Comparison of ENCODE assay signal across 20 cellular contexts in the genomic region with DNA sequence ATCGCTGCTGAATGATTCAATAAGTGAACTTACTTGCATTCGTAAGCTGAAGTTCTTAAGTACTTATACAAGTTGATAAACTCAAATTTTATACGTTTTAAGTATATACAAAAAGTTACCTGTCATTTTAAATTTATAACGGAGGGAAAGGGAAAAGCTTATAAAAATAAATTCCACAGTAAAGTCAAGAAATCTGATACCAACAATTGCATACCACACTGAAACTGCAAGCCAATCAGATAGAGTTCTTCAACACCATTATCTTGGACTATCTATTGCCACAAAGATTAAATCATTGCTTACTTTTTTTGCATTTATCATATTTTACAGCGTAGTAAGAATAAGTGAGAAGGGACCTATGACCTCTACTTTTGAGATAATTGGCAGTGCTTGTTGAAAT.
A peak's percentile ranks its signal among the peaks of the same experiment; 100 is the strongest.
DNase-seq lines count a peak whose midpoint lies in the region; ATAC-seq and TF ChIP-seq lines count a peak whose summit lies in the region.
"Had no signal": no experiment of that assay in that cellular context is flagged by ENCODE, and none has a peak within 500 bp of the region (broad histone marks: within the 10 kb centered on the region; RNA-seq: fewer than 3 reads in every experiment).

No MANE protein-coding gene starts in this region.

- no peak overlapping the region for H3K4me2 ChIP-seq in HCT116 (ENCODE audit: low read length)
- H3K4me2 ChIP-seq: BLaER1 had no signal

- H3K9me3 ChIP-seq in HCT116 (ENCODE audit: control insufficient read depth in 1 of 2, insufficient read depth in 1 of 2, low read depth in 1 of 2, low read length in 2 of 2): no peaks in the 10 kb centered on the region
- no peaks in the 10 kb centered on the region for H3K9me3 ChIP-seq in Panc1 (ENCODE audit: control insufficient read depth, insufficient read depth, low read depth, low read length)
- no peaks in the 10 kb centered on the region for H3K9me3 ChIP-seq in uterus
- H3K9me3 ChIP-seq: BE2C, BLaER1, Caco-2 had no signal

- H3K9me2 ChIP-seq in HCT116 (ENCODE audit: insufficient read depth): no peaks in the 10 kb centered on the region

- no peaks in the 10 kb centered on the region for H3K36me3 ChIP-seq in HCT116 (ENCODE audit: control insufficient read depth in 1 of 2, insufficient read depth in 2 of 2, low read length in 2 of 2)
- no peaks in the 10 kb centered on the region for H3K36me3 ChIP-seq in Panc1 (ENCODE audit: control insufficient read depth, insufficient read depth, low read length)
- no peaks in the 10 kb centered on the region for H3K36me3 ChIP-seq in uterus
- H3K36me3 ChIP-seq: BE2C, BLaER1 had no signal

- RAD21 ChIA-PET in HCT116 (lab: Charles Lee; ENCODE audit: low non-redundant PET in 1 of 2, low total read pairs in 2 of 2, uncharacterized antibody in 2 of 2, unreplicated experiment in 2 of 2): no interaction called here

- H3K27ac ChIP-seq in HCT116 (ENCODE audit: low read depth, low read length) (no peak overlapping the region), Panc1 (ENCODE audit: low read length) (peak overlapping the region; percentile 62; the same call in 1 of the 2 replicates), uterus (no peak overlapping the region)
- H3K27ac ChIP-seq: BLaER1, C4-2B had no signal

- in situ Hi-C loops in Panc1 (cut with HindIII; ENCODE audit: low pct_unique_long_range_greater_than_20kb, low sequenced_read_pairs): no loop called here

- H3K4me1 ChIP-seq in HCT116 (ENCODE audit: control insufficient read depth in 1 of 2, insufficient read depth in 2 of 2, low read length in 2 of 2) (no peaks in the 10 kb centered on the region), Panc1 (ENCODE audit: control insufficient read depth, insufficient read depth, low read length) (peaks cover 14% of the 10 kb centered on the region; the same call in 1 of the 2 replicates), uterus (no peaks in the 10 kb centered on the region)
- H3K4me1 ChIP-seq: BE2C, BLaER1 had no signal

- no peak overlapping the region for H3K9ac ChIP-seq in HCT116 (ENCODE audit: low read length)
- H3K9ac ChIP-seq: BLaER1 had no signal

- TF ChIP-seq POLR2A in HCT116 (IDR thresholded peaks at IDR 0.05; ENCODE audit: borderline replicate concordance, extremely low read depth, insufficient read depth, insufficient read length): no peak
- TF ChIP-seq POLR2A in uterus (IDR thresholded peaks at IDR 0.05): no peak

- H4K20me1 ChIP-seq in HCT116 (ENCODE audit: insufficient read depth): no peaks in the 10 kb centered on the region
- H4K20me1 ChIP-seq: BLaER1 had no signal

- TF ChIP-seq CTCF in HCT116 (IDR thresholded peaks at IDR 0.05 in 2 of 3, conservative IDR thresholded peaks at IDR 0.05 in 1 of 3; ENCODE audit: borderline replicate concordance in 1 of 3, insufficient read depth in 1 of 3, low read depth in 2 of 3, low read length in 2 of 3) (no peak), Panc1 (IDR thresholded peaks at IDR 0.05) (no peak), uterus (IDR thresholded peaks at IDR 0.05) (no peak)

- POLR2A ChIA-PET in HCT116 (lab: Charles Lee) (no interaction called here), HEK293T (lab: Yijun Ruan, JAX) (interaction anchor here (0.9 kb wide), 1 partner anchor 398 kb away, joined by 3 read pairs; no protein-coding TSS in a partner anchor), Panc1 (lab: Charles Lee) (no interaction called here)

- DNase-seq in HCT116 (ENCODE audit: low read depth, low spot score): no peak
- DNase-seq in HEK293T (ENCODE audit: extremely low spot score): no peak
- no peak for DNase-seq in Panc1 (ENCODE audit: low read depth, low spot score)
- DNase-seq in NAMALWA (ENCODE audit: low spot score): no peak
- no peak for DNase-seq in C1 segment of cervical spinal cord (lab: John Stamatoyannopoulos, UW)
- no peak for DNase-seq in uterus
- DNase-seq: 8988T; ACHN; BE2C; Caco-2; Calu3; CD4-positive, alpha-beta T cell; CD8-positive, alpha-beta T cell; DMS79 treated with DMSO at 0.1 percent for 48 hours; EL; GDM1 had no signal

- BruUV-seq in HCT116 (replicated peaks; lab: Mats Ljungman, UMichigan): no TSS peak
- BruUV-seq in Panc1 (replicated peaks; lab: Mats Ljungman, UMichigan): no TSS peak

- H3K4me3 ChIP-seq in HCT116 (replicated peaks in 1 of 2; ENCODE audit: low read depth in 1 of 2, low read length in 2 of 2) (no peak overlapping the region), Panc1 (ENCODE audit: low read depth in 2 of 2, low read length in 2 of 2) (no peak overlapping the region), uterus (no peak overlapping the region)
- H3K4me3 ChIP-seq: BLaER1, GM12878 had no signal

- H2AFZ ChIP-seq in HCT116 (ENCODE audit: low read depth, low read length, poor library complexity, severe bottlenecking): peak overlapping the region; percentile 22

- no peak for ATAC-seq in HCT116
- ATAC-seq in Panc1: no peak
- no peak for ATAC-seq in HG03045 (IDR thresholded peaks at IDR 0.05; ENCODE audit: unreplicated experiment)
- ATAC-seq: CD8-positive, alpha-beta T cell; GM12878 had no signal

- H3K27me3 ChIP-seq in HCT116 (ENCODE audit: insufficient read depth, low read length) (no peaks in the 10 kb centered on the region), Panc1 (ENCODE audit: control insufficient read depth, insufficient read depth, low read length) (no peaks in the 10 kb centered on the region), uterus (no peaks in the 10 kb centered on the region)
- H3K27me3 ChIP-seq: BE2C, BLaER1 had no signal

- no peaks in the 10 kb centered on the region for H3K79me2 ChIP-seq in HCT116 (ENCODE audit: insufficient read depth, low read length)

- intact Hi-C loops in HCT116 (cut with micrococcal nuclease): no loop called here
- intact Hi-C loops in Panc1 (cut with micrococcal nuclease; ENCODE audit: unreplicated experiment): no loop called here
- intact Hi-C loops in uterus (cut with DNase I; ENCODE audit: low total_unique reads): no loop called here

- no peak for TF ChIP-seq RAD21 in HCT116 (IDR thresholded peaks at IDR 0.05; ENCODE audit: low read depth)

- CTCF ChIA-PET in HCT116 (lab: Charles Lee) (interaction anchor here (1.1 to 1.7 kb wide), 2 partner anchors 21 to 401 kb away, joined by 3 to 4 read pairs; no protein-coding TSS in a partner anchor), HEK293T (lab: Yijun Ruan, JAX) (interaction anchor here (0.9 kb wide), 1 partner anchor 387 kb away, joined by 3 read pairs; a partner anchor contains a TSS), Panc1 (lab: Charles Lee) (no interaction called here)

TF ChIP-seq in HCT116, 20 proteins besides CTCF, POLR2A, EP300 and RAD21:
- TF ChIP-seq ELF1 (IDR thresholded peaks at IDR 0.05; ENCODE audit: borderline replicate concordance, low read depth): no peak
- no peak for TF ChIP-seq EZH2phosphoT487 (IDR thresholded peaks at IDR 0.05; ENCODE audit: borderline replicate concordance)

TF ChIP-seq in HEK293T, 16 proteins besides CTCF, POLR2A, EP300 and RAD21:
- peak; percentile 71 for TF ChIP-seq CTBP1 (IDR thresholded peaks at IDR 0.05; ENCODE audit: borderline replicate concordance)
- TF ChIP-seq, protein P1, sequence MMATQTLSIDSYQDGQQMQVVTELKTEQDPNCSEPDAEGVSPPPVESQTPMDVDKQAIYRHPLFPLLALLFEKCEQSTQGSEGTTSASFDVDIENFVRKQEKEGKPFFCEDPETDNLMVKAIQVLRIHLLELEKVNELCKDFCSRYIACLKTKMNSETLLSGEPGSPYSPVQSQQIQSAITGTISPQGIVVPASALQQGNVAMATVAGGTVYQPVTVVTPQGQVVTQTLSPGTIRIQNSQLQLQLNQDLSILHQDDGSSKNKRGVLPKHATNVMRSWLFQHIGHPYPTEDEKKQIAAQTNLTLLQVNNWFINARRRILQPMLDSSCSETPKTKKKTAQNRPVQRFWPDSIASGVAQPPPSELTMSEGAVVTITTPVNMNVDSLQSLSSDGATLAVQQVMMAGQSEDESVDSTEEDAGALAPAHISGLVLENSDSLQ (IDR thresholded peaks at IDR 0.05): peak; percentile 84
- TF ChIP-seq BHLHE40 (IDR thresholded peaks at IDR 0.05; ENCODE audit: borderline replicate concordance): no peak
- TF ChIP-seq FOXM1 (IDR thresholded peaks at IDR 0.05; ENCODE audit: borderline replicate concordance): no peak; the same call in 1 of the 2 replicates
